Comparison of ENCODE assay signal across 6 cellular contexts in genomic region chr17:75271955-75272847, GRCh38. TPM values are rescaled to one million over a fixed set of nuclear protein-coding genes. Genes with fewer than 3 reads are reported as not detected.
A peak's percentile ranks its signal among the peaks of the same experiment; 100 is the strongest.
DNase-seq lines count a peak whose midpoint lies in the region; ATAC-seq and TF ChIP-seq lines count a peak whose summit lies in the region.

No MANE protein-coding gene starts in this region.

- intact Hi-C loops in gastrocnemius medialis (cut with DNase I; ENCODE audit: low total_unique reads), result loop anchor here (2.0 kb wide), 1 partner anchor 17 kb away; the partner anchor contains the start of gene SLC25A19

- TF ChIP-seq POLR2A in NB4 (IDR thresholded peaks at IDR 0.05; ENCODE audit: extremely low read depth, insufficient read length) (no peak), gastrocnemius medialis (IDR thresholded peaks at IDR 0.05) (no peak)

- DNase-seq in AG10803 (ENCODE audit: low read depth) (peak; percentile 76), NB4 (ENCODE audit: low read depth) (peak; percentile 56), gastrocnemius medialis (peak in 1 of 2 donors; percentile 34)

- no peaks in the 10 kb centered on the region for H3K36me3 ChIP-seq in endocrine pancreas (ENCODE audit: control insufficient read depth, insufficient read depth, low read length)
- H3K36me3 ChIP-seq in gastrocnemius medialis, result peaks cover 0 to 3% of the 10 kb centered on the region in 2 donors

- H3K9ac ChIP-seq in endocrine pancreas (ENCODE audit: control insufficient read depth, insufficient read depth, low read length), result peak overlapping the region; percentile 22

- peak overlapping the region; percentile 72 for H3K4me3 ChIP-seq in AG10803 (ENCODE audit: low read length)
- H3K4me3 ChIP-seq in NB4 (ENCODE audit: low read depth, low read length), result peak overlapping the region; percentile 66
- no peak overlapping the region for H3K4me3 ChIP-seq in endocrine pancreas (ENCODE audit: control insufficient read depth, insufficient read depth, low read length)
- H3K4me3 ChIP-seq in gastrocnemius medialis, result peak overlapping the region; percentile 82 to 100 (median 90)

- H3K4me1 ChIP-seq in endocrine pancreas (ENCODE audit: control insufficient read depth, insufficient read depth, low read length), result no peaks in the 10 kb centered on the region
- H3K4me1 ChIP-seq in gastrocnemius medialis, result peaks cover 18 to 33% of the 10 kb centered on the region in 2 donors

- no peaks in the 10 kb centered on the region for H3K9me3 ChIP-seq in endocrine pancreas (ENCODE audit: control insufficient read depth, low read length)
- H3K9me3 ChIP-seq in gastrocnemius medialis, result no peaks in the 10 kb centered on the region

- no peaks in the 10 kb centered on the region for H3K27me3 ChIP-seq in endocrine pancreas (ENCODE audit: control insufficient read depth, insufficient read depth, low read length)
- no peaks in the 10 kb centered on the region for H3K27me3 ChIP-seq in gastrocnemius medialis

- in situ Hi-C loops in gastrocnemius medialis (cut with MboI; ENCODE audit: low sequenced_read_pairs in 4 of 4), result no loop called here

- ATAC-seq in gastrocnemius medialis (no peak), GM21825 (IDR thresholded peaks at IDR 0.05; ENCODE audit: unreplicated experiment) (no peak), GM18868 (IDR thresholded peaks at IDR 0.05; ENCODE audit: unreplicated experiment) (no peak)

- TF ChIP-seq CTCF in AG10803 (conservative IDR thresholded peaks at IDR 0.05; ENCODE audit: low read length) (no peak), NB4 (IDR thresholded peaks at IDR 0.05; ENCODE audit: low read depth, low read length) (peak; percentile 17), gastrocnemius medialis (IDR thresholded peaks at IDR 0.05 in 4 of 5, conservative IDR thresholded peaks at IDR 0.05 in 1 of 5) (no peak)

- peak overlapping the region; percentile 90 to 100 (median 96) for H3K27ac ChIP-seq in gastrocnemius medialis

RNA-seq across cellular contexts. Expression of gene MIF4GD, which starts 1.2 kb away (rescaled TPM):
- total RNA-seq in gastrocnemius medialis, result 10 to 100 TPM; 50.5 to 96.1 (median 72.4) TPM

RNA-seq across cellular contexts. Expression of gene MRPS7, which starts 10.5 kb away (rescaled TPM):
- 100 to 1,000 TPM in 1 of 4 donors, 10 to 100 TPM in 3; 68.5 to 118 (median 82.6) TPM for total RNA-seq in gastrocnemius medialis

RNA-seq across cellular contexts. Expression of gene GGA3, which starts 10.8 kb away (rescaled TPM):
- total RNA-seq in gastrocnemius medialis, result 10 to 100 TPM; 31.3 to 42.3 (median 35.3) TPM

RNA-seq across cellular contexts. Expression of gene SLC25A19, which starts 17.0 kb away (rescaled TPM):
- total RNA-seq in gastrocnemius medialis, result 10 to 100 TPM in 3 of 4 donors, 1 to 10 TPM in 1; 6.1 to 18.7 (median 14.4) TPM
